Comparison of ENCODE assay signal across 8 cellular contexts in genomic region chr1:144490394-144490793, GRCh38. TPM values are rescaled to one million over a fixed set of nuclear protein-coding genes. Genes with fewer than 3 reads are reported as not detected.
DNase-seq lines count a peak whose midpoint lies in the region; ATAC-seq, FAIRE-seq and TF ChIP-seq lines count a peak whose summit lies in the region.
"Not testable (repeated sequence)": the region's sequence is repeated elsewhere in the genome, so short reads cannot be mapped to it uniquely, and the experiment has no call there.

No MANE protein-coding gene starts in this region.

- H3K9me2 ChIP-seq in hepatocyte (replicated peaks; ENCODE audit: insufficient read depth) = not testable (repeated sequence)

- not testable (repeated sequence) for H3K36me3 ChIP-seq in BE2C; IMR-90 (ENCODE audit: control insufficient read depth, insufficient read depth, low read length); K562 (ENCODE audit: control insufficient read depth, insufficient read depth, low read length); hepatocyte (replicated peaks; ENCODE audit: insufficient read depth, low read depth)

- TF ChIP-seq EP300 in K562 (IDR thresholded peaks at IDR 0.05; ENCODE audit: low read length) = not testable (repeated sequence)

- not testable (repeated sequence) for H3K18ac ChIP-seq in IMR-90 (ENCODE audit: low read depth, low read length)

- not testable (repeated sequence) for H3K4ac ChIP-seq in IMR-90 (ENCODE audit: low read depth, low read length)

- H4K20me1 ChIP-seq in IMR-90 (ENCODE audit: insufficient read depth, low read length); K562 (replicated peaks; ENCODE audit: control insufficient read depth, insufficient read depth, low read length); hepatocyte (ENCODE audit: insufficient read depth, poor library complexity, severe bottlenecking): not testable (repeated sequence)

- H2BK5ac ChIP-seq in IMR-90 (ENCODE audit: low read depth, low read length, poor library complexity, severe bottlenecking) = not testable (repeated sequence)

- H3K36me3 Mint-ChIP-seq in activated CD4-positive, alpha-beta T cell treated with anti-CD3 and anti-CD28 coated beads, Interleukin-2, amount 10 ng/mL, durations not matched to agents 24 days and 14 days (ENCODE audit: low read depth); activated T-cell treated with anti-CD3 and anti-CD28 coated beads, Interleukin-2, amount 50 U/mL, for 72 hours (ENCODE audit: insufficient read depth in 2 of 2); nephron progenitor cell (ENCODE audit: low read depth); stimulated activated effector memory CD8-positive, alpha-beta T cell treated with anti-CD3 and anti-CD28 coated beads, Interleukin-12 subunit alpha, Interleukin-12 subunit beta, amount 100 ng/mL, for 72 hours: not testable (repeated sequence)

- POLR2A ChIA-PET in IMR-90 (lab: Charles Lee; ENCODE audit: unreplicated experiment); K562 (lab: Yijun Ruan, JAX): not testable (repeated sequence)

- H3K27ac ChIP-seq in IMR-90 (ENCODE audit: insufficient read depth, low read length); K562 (ENCODE audit: extremely low read depth, low read depth, low read length); hepatocyte: not testable (repeated sequence)

- H2AFZ ChIP-seq in IMR-90 (replicated peaks; ENCODE audit: low read length, poor library complexity); hepatocyte: not testable (repeated sequence)
- peak overlapping the region; percentile 55; the same call in 1 of the 2 replicates for H2AFZ ChIP-seq in K562 (ENCODE audit: low read depth, low read length)

- peak overlapping the region; percentile 23; the same call in 1 of the 2 replicates for H3K4me3 ChIP-seq in BE2C (ENCODE audit: low read depth, low read length)
- H3K4me3 ChIP-seq in IMR-90 (ENCODE audit: insufficient read depth, low read depth, low read length); K562; hepatocyte: not testable (repeated sequence)

- peak overlapping the region; percentile 51 for H3K4me3 Mint-ChIP-seq in activated CD4-positive, alpha-beta T cell treated with anti-CD3 and anti-CD28 coated beads, Interleukin-2, amount 10 ng/mL, durations not matched to agents 24 days and 14 days
- peak overlapping the region; percentile 63 to 81 for H3K4me3 Mint-ChIP-seq in activated T-cell treated with anti-CD3 and anti-CD28 coated beads, Interleukin-2, amount 50 U/mL, for 72 hours
- H3K4me3 Mint-ChIP-seq in nephron progenitor cell = peak overlapping the region; percentile 69
- peak overlapping the region; percentile 58 for H3K4me3 Mint-ChIP-seq in stimulated activated effector memory CD8-positive, alpha-beta T cell treated with anti-CD3 and anti-CD28 coated beads, Interleukin-12 subunit alpha, Interleukin-12 subunit beta, amount 100 ng/mL, for 72 hours

- not testable (repeated sequence) for H3K79me1 ChIP-seq in IMR-90 (ENCODE audit: low read depth in 1 of 2, low read length in 2 of 2)

- H3K4me1 Mint-ChIP-seq in activated CD4-positive, alpha-beta T cell treated with anti-CD3 and anti-CD28 coated beads, Interleukin-2, amount 10 ng/mL, durations not matched to agents 24 days and 14 days; activated T-cell treated with anti-CD3 and anti-CD28 coated beads, Interleukin-2, amount 50 U/mL, for 72 hours (ENCODE audit: low read depth); nephron progenitor cell; stimulated activated effector memory CD8-positive, alpha-beta T cell treated with anti-CD3 and anti-CD28 coated beads, Interleukin-12 subunit alpha, Interleukin-12 subunit beta, amount 100 ng/mL, for 72 hours: not testable (repeated sequence)

- not testable (repeated sequence) for H3K23ac ChIP-seq in IMR-90 (ENCODE audit: low read depth, low read length)

- not testable (repeated sequence) for ATAC-seq in IMR-90 (ENCODE audit: low read depth); K562; stimulated activated effector memory CD8-positive, alpha-beta T cell treated with anti-CD3 and anti-CD28 coated beads, Interleukin-12 subunit alpha, Interleukin-12 subunit beta, amount 100 ng/mL, for 72 hours
- ATAC-seq in activated T-cell treated with anti-CD3 and anti-CD28 coated beads, Interleukin-2, amount 50 U/mL, for 72 hours (replicated peaks in 1 of 2) = peak in 1 of 2 donors; percentile 52

- not testable (repeated sequence) for H2BK120ac ChIP-seq in IMR-90 (ENCODE audit: low read depth, low read length)

- H3K27ac Mint-ChIP-seq in activated CD4-positive, alpha-beta T cell treated with anti-CD3 and anti-CD28 coated beads, Interleukin-2, amount 10 ng/mL, durations not matched to agents 24 days and 14 days; activated T-cell treated with anti-CD3 and anti-CD28 coated beads, Interleukin-2, amount 50 U/mL, for 72 hours; nephron progenitor cell; stimulated activated effector memory CD8-positive, alpha-beta T cell treated with anti-CD3 and anti-CD28 coated beads, Interleukin-12 subunit alpha, Interleukin-12 subunit beta, amount 100 ng/mL, for 72 hours: not testable (repeated sequence)

- H3K9ac ChIP-seq in IMR-90 (ENCODE audit: low read depth, low read length); K562 (ENCODE audit: insufficient read depth in 1 of 2, low read depth in 2 of 2, low read length in 2 of 2): not testable (repeated sequence)

- dilution Hi-C loops in IMR-90 (cut with HindIII; ENCODE audit: low sequenced_read_pairs, unreplicated experiment) = not testable (repeated sequence)

- not testable (repeated sequence) for H3K9me3 Mint-ChIP-seq in activated CD4-positive, alpha-beta T cell treated with anti-CD3 and anti-CD28 coated beads, Interleukin-2, amount 10 ng/mL, durations not matched to agents 24 days and 14 days; activated T-cell treated with anti-CD3 and anti-CD28 coated beads, Interleukin-2, amount 50 U/mL, for 72 hours; nephron progenitor cell; stimulated activated effector memory CD8-positive, alpha-beta T cell treated with anti-CD3 and anti-CD28 coated beads, Interleukin-12 subunit alpha, Interleukin-12 subunit beta, amount 100 ng/mL, for 72 hours

- H3K27me3 ChIP-seq in BE2C; IMR-90 (ENCODE audit: control insufficient read depth, insufficient read depth, low read length); K562 (ENCODE audit: control insufficient read depth in 2 of 2, insufficient read depth in 2 of 2, low read length in 2 of 2); hepatocyte: not testable (repeated sequence)

- not testable (repeated sequence) for H3K27me3 Mint-ChIP-seq in activated CD4-positive, alpha-beta T cell treated with anti-CD3 and anti-CD28 coated beads, Interleukin-2, amount 10 ng/mL, durations not matched to agents 24 days and 14 days; activated T-cell treated with anti-CD3 and anti-CD28 coated beads, Interleukin-2, amount 50 U/mL, for 72 hours (ENCODE audit: low read depth); nephron progenitor cell (ENCODE audit: low read depth, poor library complexity)

- CTCF ChIA-PET in IMR-90 (lab: Yijun Ruan, JAX); K562 (lab: Yijun Ruan, JAX; ENCODE audit: low intra/inter-chr PET ratio): not testable (repeated sequence)

- not testable (repeated sequence) for TF ChIP-seq CTCF in BE2C (IDR thresholded peaks at IDR 0.05; ENCODE audit: low read depth, low read length); IMR-90 (conservative IDR thresholded peaks at IDR 0.05; ENCODE audit: low read depth, low read length); K562 (IDR thresholded peaks at IDR 0.05 in 2 of 3, conservative IDR thresholded peaks at IDR 0.05 in 1 of 3; ENCODE audit: insufficient read depth in 2 of 3, low read depth in 1 of 3, low read length in 3 of 3); hepatocyte (IDR thresholded peaks at IDR 0.05; ENCODE audit: poor library complexity); nephron progenitor cell (IDR thresholded peaks at IDR 0.05)

- not testable (repeated sequence) for TF ChIP-seq RAD21 in IMR-90 (IDR thresholded peaks at IDR 0.05; ENCODE audit: low read length); K562 (CRISPR knock-in tag; conservative IDR thresholded peaks at IDR 0.05 in 1 of 2, IDR thresholded peaks at IDR 0.05 in 1 of 2)

- peak; percentile 56 for FAIRE-seq in K562 (lab: Jason Lieb, UNC)

- not testable (repeated sequence) for H2BK15ac ChIP-seq in IMR-90 (ENCODE audit: low read depth, low read length)

- no CpG with 5 or more reads among the region's 18 CpGs for WGBS in IMR-90 (ENCODE audit: extremely low coverage in 2 of 2, insufficient read length in 1 of 2), 2 experiments
- WGBS in K562 (ENCODE audit: insufficient coverage, low coverage, missing lambda C conversion rate) = 40% methylated on average over 9 of the region's 18 CpGs
- 6% methylated on average over 17 of the region's 18 CpGs for WGBS in hepatocyte (ENCODE audit: low lambda C conversion rate, missing lambda C conversion rate)

- not testable (repeated sequence) for H3K9me1 ChIP-seq in IMR-90 (ENCODE audit: insufficient read depth, low read length); K562 (ENCODE audit: control insufficient read depth, insufficient read depth, low read length)

- H3K14ac ChIP-seq in IMR-90 (replicated peaks; ENCODE audit: low read depth, low read length) = not testable (repeated sequence)

- 0 out of 4 replicates have a peak overlapping the region, but pooled peaks of 1 of the 2 experiments have one; percentile 42 for H4K8ac ChIP-seq in IMR-90 (ENCODE audit: low read depth in 2 of 2, low read length in 2 of 2)

- not testable (repeated sequence) for H2AK5ac ChIP-seq in IMR-90 (ENCODE audit: low read depth, low read length)

- in situ Hi-C loops in IMR-90 (cut with MboI; ENCODE audit: low sequenced_read_pairs); K562 (cut with MboI): not testable (repeated sequence)

- TF ChIP-seq POLR2A in IMR-90 (IDR thresholded peaks at IDR 0.05; ENCODE audit: low read depth, low read length); K562 (conservative IDR thresholded peaks at IDR 0.05): not testable (repeated sequence)

- H3K4me2 ChIP-seq in IMR-90 (ENCODE audit: low read depth, low read length) (0 out of 2 replicates have a peak overlapping the region, but pooled peaks have one; percentile 35), hepatocyte (peak overlapping the region; percentile 68)
- H3K4me2 ChIP-seq in K562 (ENCODE audit: insufficient read depth, low read length) = not testable (repeated sequence)

- not testable (repeated sequence) for H3K4me1 ChIP-seq in BE2C; IMR-90 (ENCODE audit: control insufficient read depth, insufficient read depth, low read length); K562 (replicated peaks in 1 of 2; ENCODE audit: control insufficient read depth in 2 of 2, insufficient read depth in 2 of 2, low read length in 2 of 2); hepatocyte (ENCODE audit: insufficient read depth)

- not testable (repeated sequence) for H4K91ac ChIP-seq in IMR-90 (ENCODE audit: insufficient read depth, low read depth, low read length)

- not testable (repeated sequence) for H3K9me3 ChIP-seq in BE2C; IMR-90 (ENCODE audit: control insufficient read depth, insufficient read depth, low read length); K562 (replicated peaks; ENCODE audit: control insufficient read depth, insufficient read depth, low read depth, low read length); hepatocyte (ENCODE audit: low read depth)

- H3K56ac ChIP-seq in IMR-90 (ENCODE audit: extremely low read depth, insufficient read depth, low read length) = not testable (repeated sequence)

- H2AK9ac ChIP-seq in IMR-90 (replicated peaks; ENCODE audit: low read depth, low read length, poor library complexity) = not testable (repeated sequence)

- not testable (repeated sequence) for H4K5ac ChIP-seq in IMR-90 (ENCODE audit: low read depth, low read length)

- H2BK20ac ChIP-seq in IMR-90 (ENCODE audit: low read depth, low read length) = not testable (repeated sequence)

- BruUV-seq in IMR-90 (replicated peaks; lab: Mats Ljungman, UMichigan); K562 (replicated peaks; lab: Mats Ljungman, UMichigan): not testable (repeated sequence)

- intact Hi-C loops in IMR-90 (cut with micrococcal nuclease); activated CD4-positive, alpha-beta T cell treated with anti-CD3 and anti-CD28 coated beads, Interleukin-2, amount 10 ng/mL, durations not matched to agents 24 days and 14 days (cut with micrococcal nuclease); K562 (cut with micrococcal nuclease): not testable (repeated sequence)

- not testable (repeated sequence) for DNase-seq in BE2C; IMR-90; hepatocyte (ENCODE audit: low spot score)
- peak; percentile 68 for DNase-seq in activated CD4-positive, alpha-beta T cell treated with anti-CD3 and anti-CD28 coated beads, Interleukin-2, amount 10 ng/mL, durations not matched to agents 24 days and 14 days
- peak; percentile 5 to 29 for DNase-seq in activated T-cell treated with anti-CD3 and anti-CD28 coated beads, Interleukin-2, amount 50 U/mL, for 72 hours
- peak in 1 of 4 experiments; percentile 1 for DNase-seq in K562 (ENCODE audit: extremely low read depth in 1 of 4, low spot score in 3 of 4)
- DNase-seq in nephron progenitor cell = peak; percentile 6
- DNase-seq in stimulated activated effector memory CD8-positive, alpha-beta T cell treated with anti-CD3 and anti-CD28 coated beads, Interleukin-12 subunit alpha, Interleukin-12 subunit beta, amount 100 ng/mL, for 72 hours (ENCODE audit: low spot score in 2 of 2) = peak; percentile 5 to 53

- H3K79me2 ChIP-seq in K562 (ENCODE audit: control insufficient read depth, insufficient read depth, low read length); hepatocyte: not testable (repeated sequence)

RNA-seq across cellular contexts. Expression of gene NBPF15, which starts 28.9 kb away (rescaled TPM):
- 53.6 TPM for polyA plus RNA-seq in BE2C (2012; ENCODE audit: insufficient read depth, insufficient read length, low read depth)
- 30.3 and 31.0 TPM in 2 replicates for total RNA-seq in IMR-90 (2012; rRNA removed)
- polyA plus RNA-seq in IMR-90 (2012; rRNA removed) = 38.5 and 42.7 TPM in 2 replicates
- polyA plus RNA-seq in IMR-90 (2012; cell fraction: cytosol; rRNA removed) = 8.0 and 10.4 TPM in 2 replicates
- 90.6 and 218 TPM in 2 replicates for polyA plus RNA-seq in IMR-90 (2012; cell fraction: nucleus; rRNA removed; ENCODE audit: low replicate concordance)
- 23.2 and 26.3 TPM in 2 replicates for total RNA-seq in activated CD4-positive, alpha-beta T cell treated with anti-CD3 and anti-CD28 coated beads, Interleukin-2, amount 10 ng/mL, durations not matched to agents 24 days and 14 days
- total RNA-seq in activated T-cell treated with anti-CD3 and anti-CD28 coated beads, Interleukin-2, amount 50 U/mL, for 72 hours = 10 to 100 TPM; 23.4 to 45.1 TPM
- 36.6 and 37.9 TPM in 2 replicates for total RNA-seq in K562 (2011; cell fraction: chromatin; rRNA removed; ENCODE audit: low replicate concordance)
- total RNA-seq in K562 (2011; cell fraction: nucleolus; rRNA removed) = 14.9 and 18.0 TPM in 2 replicates
- total RNA-seq in K562 (2011; cell fraction: nucleoplasm; rRNA removed) = 16.8 and 18.9 TPM in 2 replicates
- 3.1 and 3.9 TPM in 2 replicates for total RNA-seq in K562 (2014; rRNA removed)
- total RNA-seq in K562 (2014; rRNA removed; fragmentation: Illumina TruSeq; extraction: Trizol) = 4.9 and 5.8 TPM in 2 replicates
- total RNA-seq in K562 (2015; rRNA removed; fragmentation: Illumina TruSeq; extraction: Trizol) = 7.0 and 7.5 TPM in 2 replicates
- total RNA-seq in K562 (2021) = 6.6 and 7.3 TPM in 2 replicates
- 13.2 and 14.0 TPM in 2 replicates for polyA plus RNA-seq in K562 (2011; rRNA removed)
- polyA plus RNA-seq in K562 (2011; cell fraction: cytosol; rRNA removed) = 6.0 and 8.0 TPM in 2 replicates
- 36.4 and 43.6 TPM in 2 replicates for polyA plus RNA-seq in K562 (2011; cell fraction: nucleus; rRNA removed)
- polyA plus RNA-seq in K562 (2012) = 7.6 and 18.9 TPM in 2 replicates
- polyA plus RNA-seq in K562 (2014; fragmentation: Illumina TruSeq; extraction: Trizol) = 6.0 and 7.3 TPM in 2 replicates
- polyA plus RNA-seq in K562 (2014; fragmentation: Nextera tagmentation; extraction: Ambion mirVana) = 1 to 10 TPM; 1.8 to 2.2 TPM
- polyA plus RNA-seq in K562 (2014; rRNA removed) = 9.5 and 10.8 TPM in 2 replicates
- 11.2 and 11.8 TPM in 2 replicates for polyA minus RNA-seq in K562 (2011; rRNA and poly(A)+ RNA removed)
- 2.3 and 6.0 TPM in 2 replicates for polyA minus RNA-seq in K562 (2011; cell fraction: cytosol; rRNA and poly(A)+ RNA removed)
- polyA minus RNA-seq in K562 (2011; cell fraction: nucleus; rRNA and poly(A)+ RNA removed) = 10.9 and 14.7 TPM in 2 replicates
- 29.6 and 30.1 TPM in 2 replicates for total RNA-seq in hepatocyte
- polyA plus RNA-seq in hepatocyte = 22.2 and 31.3 TPM in 2 replicates
